In the genomic region with DNA sequence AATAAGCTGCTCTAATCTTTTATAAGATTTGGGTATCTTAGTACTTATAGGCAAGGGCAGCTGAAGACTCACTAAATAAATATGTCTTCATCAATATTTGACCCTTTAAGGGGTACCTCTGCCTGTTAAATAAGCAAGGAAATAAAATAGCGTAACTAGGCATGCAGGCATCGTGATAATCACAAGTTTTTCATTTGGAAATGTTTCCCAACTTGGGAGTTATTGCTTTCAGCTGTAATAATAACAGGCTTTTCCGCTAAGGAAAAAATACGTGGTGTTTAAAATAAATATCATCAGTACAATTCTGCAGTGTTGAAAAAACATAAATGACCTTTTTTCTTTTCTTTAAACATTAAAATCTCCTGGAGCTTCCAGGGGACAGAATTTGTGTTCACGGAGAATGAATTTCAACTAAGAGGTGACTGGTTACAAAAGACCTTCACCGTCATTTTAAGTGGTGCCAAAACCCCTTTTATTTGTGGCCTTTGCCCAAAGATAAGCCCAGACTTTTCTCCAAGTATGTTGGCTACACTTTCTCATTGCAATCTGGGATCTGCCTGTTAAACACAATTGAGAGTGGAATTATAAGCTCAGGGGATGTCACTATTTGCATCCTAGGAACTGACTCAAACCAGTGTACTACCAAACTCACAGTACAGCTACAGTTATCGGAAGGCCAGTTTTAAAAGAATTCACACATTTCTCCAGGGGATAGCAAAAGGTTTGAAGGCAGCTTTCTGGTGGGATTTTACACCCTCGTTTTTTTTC, we compare ENCODE assay signal across 1 cellular context.
TF ChIP-seq lines count a peak whose summit lies in the region.

No MANE protein-coding gene starts in this region.

TF ChIP-seq in GM23338, 12 proteins besides CTCF, POLR2A, EP300 and RAD21 (continued from another document):
- TF ChIP-seq ZNF331 (CRISPR knock-in tag; IDR thresholded peaks at IDR 0.05; ENCODE audit: low read depth) (no peak), STAT1 (IDR thresholded peaks at IDR 0.05; ENCODE audit: unreplicated experiment) (no peak), NANOG (IDR thresholded peaks at IDR 0.05; ENCODE audit: borderline replicate concordance) (no peak), EZH2phosphoT487 (IDR thresholded peaks at IDR 0.05; ENCODE audit: unreplicated experiment) (no peak)
TF ChIP-seq in GM23338: peak in this region for 0.
